ENCODE assay signal across 26 cellular contexts in genomic region chr10:121073743-121074142, GRCh38.
"Had no signal": no experiment of that assay in that cellular context is flagged by ENCODE, and none has a peak within 500 bp of the region (broad histone marks: within the 10 kb centered on the region; RNA-seq: fewer than 3 reads in every experiment).

No MANE protein-coding gene starts in this region.

- H3K4me1 Mint-ChIP-seq: memory B cell, natural killer cell had no signal

- H3K36me3 ChIP-seq: left ventricle myocardium inferior, neural progenitor cell, neutrophil, right atrium auricular region, right lobe of liver, tibial nerve, uterus had no signal

- H3K27me3 Mint-ChIP-seq: stimulated activated naive CD8-positive, alpha-beta T cell treated with anti-CD3 and anti-CD28 coated beads, Interleukin-15, Interleukin-2, amounts not matched to agents 100 ng/mL and 50 ng/mL, for 24 hours; type B pancreatic cell had no signal

- H3K9ac ChIP-seq: neural progenitor cell, parathyroid adenoma had no signal

- H3K4me3 ChIP-seq: hepatocyte, left ventricle myocardium inferior, mucosa of descending colon, neural progenitor cell, psoas muscle, right atrium auricular region, right lobe of liver, skin epidermis, tibial nerve, uterus had no signal

- H3K4me1 ChIP-seq: parathyroid adenoma, psoas muscle, right lobe of liver had no signal

- H3K9me3 Mint-ChIP-seq: natural killer cell, neural progenitor cell had no signal

- H3K36me3 Mint-ChIP-seq: memory B cell, natural killer cell, neural progenitor cell had no signal

- H3K4me3 Mint-ChIP-seq: memory B cell; natural killer cell; nephron progenitor cell; neural progenitor cell; stimulated activated naive CD8-positive, alpha-beta T cell treated with anti-CD3 and anti-CD28 coated beads, Interleukin-15, Interleukin-2, amounts not matched to agents 100 ng/mL and 50 ng/mL, for 24 hours; type B pancreatic cell had no signal

- DNase-seq: islet precursor cell; left ventricle myocardium inferior; midbrain; mucosa of descending colon; natural killer cell; nephron progenitor cell; occipital lobe; psoas muscle; right lobe of liver; stimulated activated CD4-positive, alpha-beta T cell treated with anti-CD3 and anti-CD28 coated beads, Interleukin-12 subunit alpha, Interleukin-12 subunit beta, amount 100 ng/mL, for 4 hours; stimulated activated CD4-positive, alpha-beta T cell treated with anti-CD3 and anti-CD28 coated beads, Interleukin-15, amount 100 ng/mL, for 24 hours; stimulated activated CD4-positive, alpha-beta T cell treated with anti-CD3 and anti-CD28 coated beads, Interleukin-2, amount 100 ng/mL, for 24 hours; stimulated activated CD4-positive, alpha-beta T cell treated with anti-CD3 and anti-CD28 coated beads, Interleukin-4, amount 100 ng/mL, for 1 hour; stimulated activated naive CD4-positive, alpha-beta T cell; substantia nigra; uterus had no signal

- H3K27ac ChIP-seq: hepatocyte, left ventricle myocardium inferior, neural progenitor cell, neutrophil, parathyroid adenoma, psoas muscle, right atrium auricular region, right lobe of liver, skin epidermis, tibial nerve, uterus had no signal

- H3K9me3 ChIP-seq: left ventricle myocardium inferior, mucosa of descending colon, neutrophil, psoas muscle, right atrium auricular region, right lobe of liver, tibial nerve, uterus had no signal

- H3K27me3 ChIP-seq: hepatocyte, neural progenitor cell, neutrophil, right atrium auricular region, right lobe of liver, tibial nerve, uterus had no signal

- H3K27ac Mint-ChIP-seq: memory B cell; natural killer cell; nephron progenitor cell; neural progenitor cell; stimulated activated naive CD8-positive, alpha-beta T cell treated with anti-CD3 and anti-CD28 coated beads, Interleukin-15, Interleukin-2, amounts not matched to agents 100 ng/mL and 50 ng/mL, for 24 hours; type B pancreatic cell had no signal

- ATAC-seq: mucosa of descending colon, natural killer cell, psoas muscle, right lobe of liver had no signal
